ENCODE assay signal across 18 cellular contexts in the genomic region with DNA sequence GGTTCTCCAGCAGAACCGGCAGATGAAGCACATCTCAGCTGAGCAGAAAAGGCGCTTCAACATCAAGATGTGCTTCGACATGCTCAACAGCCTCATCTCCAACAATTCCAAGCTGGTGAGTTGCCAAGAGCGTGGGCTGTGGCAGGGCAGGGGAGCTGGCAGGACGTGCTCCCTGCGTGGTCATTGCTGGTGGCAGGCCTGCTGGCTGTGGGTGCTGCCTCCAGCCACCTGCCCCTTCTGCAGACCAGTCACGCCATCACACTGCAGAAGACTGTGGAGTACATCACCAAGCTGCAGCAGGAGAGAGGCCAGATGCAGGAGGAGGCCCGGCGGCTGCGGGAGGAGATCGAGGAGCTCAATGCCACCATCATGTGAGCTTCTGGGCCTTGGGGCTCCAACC. TPM values are rescaled to one million over a fixed set of nuclear protein-coding genes. Genes with fewer than 3 reads are reported as not detected.
DNase-seq lines count a peak whose midpoint lies in the region; ATAC-seq, FAIRE-seq and TF ChIP-seq lines count a peak whose summit lies in the region.
"Had no signal": no experiment of that assay in that cellular context is flagged by ENCODE, and none has a peak within 500 bp of the region (broad histone marks: within the 10 kb centered on the region; RNA-seq: fewer than 3 reads in every experiment).

No MANE protein-coding gene starts in this region.

- in situ Hi-C loops in gastrocnemius medialis (cut with MboI; ENCODE audit: low sequenced_read_pairs in 4 of 4) (loop anchor here in 1 of 4 donors (10.0 kb wide), 1 partner anchor 57 kb away; no protein-coding TSS in a partner anchor), KBM-7 (cut with MboI; ENCODE audit: low pct_unique_long_range_greater_than_20kb, low sequenced_read_pairs) (no loop called here)

- H3K79me2 ChIP-seq in keratinocyte (ENCODE audit: control insufficient read depth, insufficient read depth, low read length): no peaks in the 10 kb centered on the region

- dilution Hi-C loops in keratinocyte (cut with MboI; ENCODE audit: extremely low pct_ligation_motif_present, low sequenced_read_pairs): no loop called here

- H3K9ac ChIP-seq in keratinocyte (ENCODE audit: control insufficient read depth, extremely low read depth, insufficient read depth, low read length): no peak overlapping the region

- TF ChIP-seq POLR2A in gastrocnemius medialis (IDR thresholded peaks at IDR 0.05): no peak

- H3K4me3 ChIP-seq in bronchial epithelial cell (ENCODE audit: low read depth, low read length) (no peak overlapping the region), keratinocyte (ENCODE audit: control insufficient read depth in 2 of 3, extremely low read depth in 1 of 3, insufficient read depth in 2 of 3, low read depth in 1 of 3, low read length in 3 of 3) (no peak overlapping the region), gastrocnemius medialis (no peak overlapping the region)
- H3K4me3 ChIP-seq: HAP-1, SK-N-MC had no signal

- no peak overlapping the region for H2AFZ ChIP-seq in keratinocyte (ENCODE audit: control insufficient read depth, low read length)

- FAIRE-seq in bronchial epithelial cell (lab: Jason Lieb, UNC): peak; percentile 64
- no peak for FAIRE-seq in keratinocyte (lab: Jason Lieb, UNC)
- FAIRE-seq: A204.1, GM12891 had no signal

- H3K9me3 ChIP-seq in keratinocyte (ENCODE audit: control insufficient read depth, low read depth, low read length) (no peaks in the 10 kb centered on the region), gastrocnemius medialis (no peaks in the 10 kb centered on the region)
- H3K9me3 ChIP-seq: Caco-2, HAP-1 had no signal

- peak overlapping the region; percentile 41 for H3K4me2 ChIP-seq in keratinocyte (ENCODE audit: control insufficient read depth, extremely low read depth, insufficient read depth, low read depth, low read length)

- H3K36me3 ChIP-seq in bronchial epithelial cell (ENCODE audit: control insufficient read depth, insufficient read depth, low read length): peaks cover 46% of the 10 kb centered on the region
- H3K36me3 ChIP-seq in keratinocyte (ENCODE audit: control insufficient read depth in 2 of 2, extremely low read depth in 1 of 2, insufficient read depth in 2 of 2, low read length in 2 of 2): peaks cover 31 to 44% of the 10 kb centered on the region in 2 experiments
- H3K36me3 ChIP-seq in gastrocnemius medialis: peaks cover 0 to 88% of the 10 kb centered on the region in 2 donors

- H4K20me1 ChIP-seq in keratinocyte (ENCODE audit: control insufficient read depth, extremely low read depth, insufficient read depth, low read length): no peaks in the 10 kb centered on the region

- TF ChIP-seq CTCF in bronchial epithelial cell (IDR thresholded peaks at IDR 0.05; ENCODE audit: insufficient read depth, low read length, severe bottlenecking): no peak
- TF ChIP-seq CTCF in keratinocyte (optimal IDR thresholded peaks at IDR 0.05 in 1 of 3, IDR thresholded peaks at IDR 0.05 in 1 of 3, conservative IDR thresholded peaks at IDR 0.05 in 1 of 3; ENCODE audit: extremely low read depth in 1 of 3, insufficient read depth in 2 of 3, low read length in 3 of 3): no peak
- TF ChIP-seq CTCF in gastrocnemius medialis (IDR thresholded peaks at IDR 0.05 in 4 of 5, conservative IDR thresholded peaks at IDR 0.05 in 1 of 5): no peak

- intact Hi-C loops in gastrocnemius medialis (cut with DNase I; ENCODE audit: low total_unique reads): no loop called here

- H3K27ac ChIP-seq in keratinocyte (ENCODE audit: control insufficient read depth, insufficient read depth, low read length) (no peak overlapping the region), gastrocnemius medialis (peak overlapping the region in 3 of 4 donors; percentile 88 to 93 (median 91))
- H3K27ac ChIP-seq: SK-N-MC had no signal

- H3K27me3 ChIP-seq in bronchial epithelial cell (ENCODE audit: control insufficient read depth, insufficient read depth, low read length) (no peaks in the 10 kb centered on the region), keratinocyte (ENCODE audit: control insufficient read depth, extremely low read depth, insufficient read depth, low read length) (no peaks in the 10 kb centered on the region), gastrocnemius medialis (no peaks in the 10 kb centered on the region)
- H3K27me3 ChIP-seq: BE2C had no signal

- H3K4me1 ChIP-seq in keratinocyte (ENCODE audit: control insufficient read depth, extremely low read depth, insufficient read depth, low read length): peaks cover 11% of the 10 kb centered on the region
- peaks cover 27 to 30% of the 10 kb centered on the region in 2 donors for H3K4me1 ChIP-seq in gastrocnemius medialis
- H3K4me1 ChIP-seq: BE2C, Caco-2, HAP-1 had no signal

- DNase-seq in DMS79 treated with DMSO at 0.1 percent for 48 hours (lab: John Stamatoyannopoulos, UW) (peak; percentile 52), bronchial epithelial cell (ENCODE audit: low read depth) (no peak), keratinocyte (ENCODE audit: low read depth, low spot score) (no peak), gastrocnemius medialis (no peak), NCI-H1048 (lab: John Stamatoyannopoulos, UW) (no peak), NCI-H2227 (lab: John Stamatoyannopoulos, UW; ENCODE audit: unreplicated experiment) (no peak), KBM-7 (no peak)
- DNase-seq: BE2C; CD4-positive, CD25-positive, alpha-beta regulatory T cell; MV-4-11; NCI-H2227 treated with DMSO at 0.1 percent for 48 hours; OCI-M1; SHP77 had no signal

- no peak for ATAC-seq in gastrocnemius medialis

- no peaks in the 10 kb centered on the region for H3K9me1 ChIP-seq in keratinocyte (ENCODE audit: control insufficient read depth, extremely low read depth, insufficient read depth, low read length)

RNA-seq across cellular contexts. Expression of a gene that starts 35.8 kb away (rescaled TPM):
- total RNA-seq in bronchial epithelial cell (not detected in 2 replicates), gastrocnemius medialis (not detected)
- polyA plus RNA-seq in keratinocyte: not detected in 3 replicates
- polyA plus RNA-seq in keratinocyte (2011; ENCODE audit: low read depth): not detected
- not detected in 2 replicates for polyA plus RNA-seq in keratinocyte (2011; cell fraction: cytosol; rRNA removed)
- polyA plus RNA-seq in keratinocyte (2011; cell fraction: nucleus; rRNA removed): not detected in 2 replicates
- polyA plus RNA-seq in keratinocyte (2012; ENCODE audit: low replicate concordance): not detected in 2 replicates
- polyA minus RNA-seq in keratinocyte: not detected in 3 replicates
- not detected for polyA minus RNA-seq in keratinocyte (2011; cell fraction: cytosol; rRNA and poly(A)+ RNA removed)
- polyA minus RNA-seq in keratinocyte (2011; cell fraction: nucleus; rRNA and poly(A)+ RNA removed): not detected in 2 replicates
- total RNA-seq: Caco-2; CD4-positive, CD25-positive, alpha-beta regulatory T cell had no signal
- polyA plus RNA-seq: CD4-positive, CD25-positive, alpha-beta regulatory T cell had no signal

RNA-seq across cellular contexts. Expression of a gene that starts 44.7 kb away (rescaled TPM):
- total RNA-seq in bronchial epithelial cell: under 0.01 and 0.51 TPM in 2 replicates
- 0.33 to 0.60 TPM (median 0.45 TPM) in 3 replicates for polyA plus RNA-seq in keratinocyte
- polyA plus RNA-seq in keratinocyte (2011; ENCODE audit: low read depth): not detected
- 0.17 and 0.26 TPM in 2 replicates for polyA plus RNA-seq in keratinocyte (2011; cell fraction: cytosol; rRNA removed)
- polyA plus RNA-seq in keratinocyte (2011; cell fraction: nucleus; rRNA removed): 0.82 and 1.2 TPM in 2 replicates
- 0.38 and 0.57 TPM in 2 replicates for polyA plus RNA-seq in keratinocyte (2012; ENCODE audit: low replicate concordance)
- not detected in 3 replicates for polyA minus RNA-seq in keratinocyte
- not detected for polyA minus RNA-seq in keratinocyte (2011; cell fraction: cytosol; rRNA and poly(A)+ RNA removed)
- polyA minus RNA-seq in keratinocyte (2011; cell fraction: nucleus; rRNA and poly(A)+ RNA removed): not detected in 2 replicates
- total RNA-seq in gastrocnemius medialis: not detected
- total RNA-seq: CD4-positive, CD25-positive, alpha-beta regulatory T cell had no signal
- polyA plus RNA-seq: CD4-positive, CD25-positive, alpha-beta regulatory T cell had no signal

RNA-seq across cellular contexts. Expression of a gene that starts 59.6 kb away (rescaled TPM):
- total RNA-seq in bronchial epithelial cell (8.7 and 9.2 TPM in 2 replicates), gastrocnemius medialis (10 to 100 TPM; 36.6 to 89.4 (median 79.7) TPM)
- polyA plus RNA-seq in keratinocyte: 4.7 to 17.8 TPM (median 5.5 TPM) in 3 replicates
- 7.1 TPM for polyA plus RNA-seq in keratinocyte (2011; ENCODE audit: low read depth)
- 7.3 and 10.1 TPM in 2 replicates for polyA plus RNA-seq in keratinocyte (2011; cell fraction: cytosol; rRNA removed)
- 37.9 and 81.1 TPM in 2 replicates for polyA plus RNA-seq in keratinocyte (2011; cell fraction: nucleus; rRNA removed)
- 19.4 and 29.7 TPM in 2 replicates for polyA plus RNA-seq in keratinocyte (2012; ENCODE audit: low replicate concordance)
- 15.1 to 65.2 TPM (median 19.5 TPM) in 3 replicates for polyA minus RNA-seq in keratinocyte
- 12.3 TPM for polyA minus RNA-seq in keratinocyte (2011; cell fraction: cytosol; rRNA and poly(A)+ RNA removed)
- polyA minus RNA-seq in keratinocyte (2011; cell fraction: nucleus; rRNA and poly(A)+ RNA removed): 23.0 and 32.1 TPM in 2 replicates
